ENCODE assay signal across 2 cellular contexts in genomic region chr12:89730060-89730459, GRCh38.
A peak's percentile ranks its signal among the peaks of the same experiment; 100 is the strongest.
TF ChIP-seq lines count a peak whose summit lies in the region.

No MANE protein-coding gene starts in this region.

TF ChIP-seq in IMR-90, 13 proteins besides CTCF, POLR2A, EP300 and RAD21:
- TF ChIP-seq CHD1 (IDR thresholded peaks at IDR 0.05; ENCODE audit: low read depth, low read length) (no peak), MXI1 (IDR thresholded peaks at IDR 0.05; ENCODE audit: borderline replicate concordance, low read depth, low read length) (no peak), FOS (IDR thresholded peaks at IDR 0.05; ENCODE audit: low read depth, low read length) (no peak), USF2 (IDR thresholded peaks at IDR 0.05; ENCODE audit: low read depth, low read length) (no peak), RCOR1 (IDR thresholded peaks at IDR 0.05; ENCODE audit: insufficient replicate concordance, low read length) (no peak), NFE2L2 (IDR thresholded peaks at IDR 0.05; ENCODE audit: low read depth, low read length) (no peak), BHLHE40 (IDR thresholded peaks at IDR 0.05; ENCODE audit: low read depth, low read length) (no peak), ELK1 (IDR thresholded peaks at IDR 0.05; ENCODE audit: borderline replicate concordance, low read depth, low read length) (no peak), RFX5 (IDR thresholded peaks at IDR 0.05; ENCODE audit: low read depth, low read length) (no peak)
TF ChIP-seq in IMR-90: peak in this region for 0.

TF ChIP-seq in K562, 482 proteins besides CTCF, POLR2A, EP300 and RAD21:
- TF ChIP-seq RREB1 (CRISPR knock-in tag; IDR thresholded peaks at IDR 0.05) = no peak
- TF ChIP-seq ESRRB (CRISPR knock-in tag; IDR thresholded peaks at IDR 0.05; ENCODE audit: borderline replicate concordance) = no peak
- 0 out of 2 replicates have a peak, but pooled peaks have one; percentile 19 for TF ChIP-seq ADNP (tag; IDR thresholded peaks at IDR 0.05)
- no peak for TF ChIP-seq MTF1 (CRISPR knock-in tag; IDR thresholded peaks at IDR 0.05; ENCODE audit: borderline replicate concordance)
- peak; percentile 44 for TF ChIP-seq ZNF316 (IDR thresholded peaks at IDR 0.05)
- TF ChIP-seq TEAD4 (IDR thresholded peaks at IDR 0.05; ENCODE audit: low read length) = peak; percentile 40; the same call in 1 of the 2 replicates
- no peak for TF ChIP-seq TEAD4 (CRISPR knock-in tag; IDR thresholded peaks at IDR 0.05; ENCODE audit: borderline replicate concordance)
- peak; percentile 76; the same call in 1 of the 2 replicates for TF ChIP-seq MECOM (CRISPR knock-in tag; IDR thresholded peaks at IDR 0.05)
- TF ChIP-seq PTTG1 (tag; IDR thresholded peaks at IDR 0.05; ENCODE audit: low read depth) = no peak
- no peak for TF ChIP-seq BRD9 (IDR thresholded peaks at IDR 0.05; ENCODE audit: low read depth, partially characterized antibody)
- no peak for TF ChIP-seq ZNF699 (CRISPR knock-in tag; IDR thresholded peaks at IDR 0.05; ENCODE audit: insufficient replicate concordance)
- no peak for TF ChIP-seq ZNF184 (CRISPR knock-in tag; IDR thresholded peaks at IDR 0.05)
- no peak for TF ChIP-seq RBM15 (IDR thresholded peaks at IDR 0.05; ENCODE audit: insufficient read depth, low read length)
- 0 out of 2 replicates have a peak, but pooled peaks have one; percentile 15 for TF ChIP-seq MTA1 (IDR thresholded peaks at IDR 0.05; ENCODE audit: borderline replicate concordance)
- peak; percentile 45; the same call in 1 of the 2 replicates for TF ChIP-seq TAL1 (IDR thresholded peaks at IDR 0.05)
- 0 out of 2 replicates have a peak, but pooled peaks have one; percentile 20 for TF ChIP-seq SOX6 (IDR thresholded peaks at IDR 0.05)
- TF ChIP-seq CBFA2T3 (IDR thresholded peaks at IDR 0.05) = peak; percentile 51
- no peak for TF ChIP-seq ZNF507 (tag; conservative IDR thresholded peaks at IDR 0.05)
- TF ChIP-seq ARID1B (IDR thresholded peaks at IDR 0.05) = peak; percentile 50
- TF ChIP-seq ELF1 (tag; IDR thresholded peaks at IDR 0.05) = no peak
- no peak for TF ChIP-seq DLX4 (CRISPR knock-in tag; IDR thresholded peaks at IDR 0.05)
- no peak for TF ChIP-seq HDAC3 (IDR thresholded peaks at IDR 0.05; ENCODE audit: borderline replicate concordance, partially characterized antibody)
- no peak for TF ChIP-seq CEBPB (tag; IDR thresholded peaks at IDR 0.05)
- 0 out of 2 replicates have a peak, but pooled peaks have one; percentile 7 for TF ChIP-seq TCF3 (CRISPR knock-in tag; IDR thresholded peaks at IDR 0.05)
- TF ChIP-seq MYC (IDR thresholded peaks at IDR 0.05; ENCODE audit: low read depth, low read length) = no peak
- TF ChIP-seq MYC (CRISPR knock-in tag; IDR thresholded peaks at IDR 0.05; ENCODE audit: borderline replicate concordance, low read depth) = no peak
- no peak for TF ChIP-seq ZBTB40 (IDR thresholded peaks at IDR 0.05)
- TF ChIP-seq ZBTB40 (CRISPR knock-in tag; IDR thresholded peaks at IDR 0.05) = no peak
- TF ChIP-seq POLR2H (tag; IDR thresholded peaks at IDR 0.05; ENCODE audit: low read depth) = no peak
- TF ChIP-seq C11orf30 (IDR thresholded peaks at IDR 0.05; ENCODE audit: low read depth) = peak; percentile 47; the same call in 1 of the 2 replicates
TF ChIP-seq in K562: peak in this region for 11.
